8 cellular contexts compared by ENCODE assay signal in the genomic region with DNA sequence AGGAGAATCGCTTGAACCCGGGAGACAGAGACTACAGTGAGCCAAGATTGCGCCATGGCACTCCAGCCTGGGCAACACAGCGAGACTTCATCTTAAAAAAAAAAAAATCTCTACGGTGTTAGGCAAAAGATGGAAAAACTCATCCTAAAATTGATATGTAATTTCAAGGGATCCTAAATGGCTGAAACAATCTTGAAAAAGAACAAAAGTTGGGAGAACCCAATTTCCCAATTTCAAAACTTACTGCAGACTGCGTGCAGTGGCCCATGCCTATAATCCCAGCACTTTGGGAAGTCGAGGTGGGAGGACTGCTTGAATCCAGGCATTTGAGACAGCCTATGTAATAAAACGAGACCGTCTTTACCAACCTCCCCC.
"Had no signal": no experiment of that assay in that cellular context is flagged by ENCODE, and none has a peak within 500 bp of the region (broad histone marks: within the 10 kb centered on the region; RNA-seq: fewer than 3 reads in every experiment).

No MANE protein-coding gene starts in this region.

- H3K4me3 ChIP-seq: GM12878 had no signal

- ATAC-seq: GM12878 had no signal

- DNase-seq: GDM1, GF-D8 had no signal

- FAIRE-seq: G401.6, GM12878, GM12891, GM12892, GM18507, GM19239 had no signal
